1 cellular context compared by ENCODE assay signal in the genomic region with DNA sequence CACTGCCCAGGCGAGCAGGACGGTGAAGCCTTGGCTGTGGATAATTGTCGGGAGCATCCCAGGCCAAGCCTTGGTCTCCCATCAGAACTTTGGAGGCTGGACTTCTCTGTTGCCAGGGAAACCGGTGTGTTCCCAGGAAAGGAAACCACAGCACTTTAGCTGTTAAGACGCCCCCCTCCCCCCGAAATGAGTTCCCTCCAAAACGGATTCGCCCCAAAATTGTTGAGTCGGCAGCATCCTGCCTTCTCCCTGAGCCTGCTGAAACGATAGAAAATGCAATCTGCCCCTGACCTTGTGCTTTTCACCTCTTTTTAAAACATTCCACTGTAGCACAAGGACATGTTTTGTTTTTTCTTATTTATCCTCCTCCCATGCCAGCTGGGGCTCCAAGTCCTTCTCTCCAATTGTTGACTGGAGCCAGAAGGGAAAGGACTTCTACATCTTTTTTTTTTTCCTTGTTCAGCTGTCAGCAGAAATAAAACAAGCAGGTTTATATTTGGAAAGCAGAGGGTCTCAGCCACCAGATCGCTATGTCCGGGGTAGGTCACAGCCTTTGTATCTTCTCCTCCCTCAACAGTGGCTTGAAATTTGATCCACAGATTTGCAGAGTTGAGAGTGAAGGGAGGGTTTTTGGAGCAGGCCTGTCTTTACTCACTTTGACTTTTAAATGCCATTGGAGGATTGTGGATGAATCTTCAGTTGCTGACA.
TF ChIP-seq lines count a peak whose summit lies in the region.

No MANE protein-coding gene starts in this region.

TF ChIP-seq in IMR-90, 13 proteins besides CTCF, POLR2A, EP300 and RAD21:
- TF ChIP-seq, protein P1, sequence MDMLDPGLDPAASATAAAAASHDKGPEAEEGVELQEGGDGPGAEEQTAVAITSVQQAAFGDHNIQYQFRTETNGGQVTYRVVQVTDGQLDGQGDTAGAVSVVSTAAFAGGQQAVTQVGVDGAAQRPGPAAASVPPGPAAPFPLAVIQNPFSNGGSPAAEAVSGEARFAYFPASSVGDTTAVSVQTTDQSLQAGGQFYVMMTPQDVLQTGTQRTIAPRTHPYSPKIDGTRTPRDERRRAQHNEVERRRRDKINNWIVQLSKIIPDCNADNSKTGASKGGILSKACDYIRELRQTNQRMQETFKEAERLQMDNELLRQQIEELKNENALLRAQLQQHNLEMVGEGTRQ (IDR thresholded peaks at IDR 0.05; ENCODE audit: low read depth, low read length): no peak
- TF ChIP-seq NFE2L2 (IDR thresholded peaks at IDR 0.05; ENCODE audit: low read depth, low read length) (no peak), RCOR1 (IDR thresholded peaks at IDR 0.05; ENCODE audit: insufficient replicate concordance, low read length) (no peak), CHD1 (IDR thresholded peaks at IDR 0.05; ENCODE audit: low read depth, low read length) (no peak), MAZ (IDR thresholded peaks at IDR 0.05; ENCODE audit: borderline replicate concordance, low read depth, low read length) (no peak), MXI1 (IDR thresholded peaks at IDR 0.05; ENCODE audit: borderline replicate concordance, low read depth, low read length) (no peak), RFX5 (IDR thresholded peaks at IDR 0.05; ENCODE audit: low read depth, low read length) (no peak), MAFK (IDR thresholded peaks at IDR 0.05; ENCODE audit: low read depth, low read length) (no peak; the same call in 1 of the 2 replicates), BHLHE40 (IDR thresholded peaks at IDR 0.05; ENCODE audit: low read depth, low read length) (no peak), CEBPB (IDR thresholded peaks at IDR 0.05; ENCODE audit: low read depth, low read length) (no peak), FOS (IDR thresholded peaks at IDR 0.05; ENCODE audit: low read depth, low read length) (no peak), SMC3 (IDR thresholded peaks at IDR 0.05; ENCODE audit: low read depth, low read length) (no peak)
- TF ChIP-seq, protein P2, sequence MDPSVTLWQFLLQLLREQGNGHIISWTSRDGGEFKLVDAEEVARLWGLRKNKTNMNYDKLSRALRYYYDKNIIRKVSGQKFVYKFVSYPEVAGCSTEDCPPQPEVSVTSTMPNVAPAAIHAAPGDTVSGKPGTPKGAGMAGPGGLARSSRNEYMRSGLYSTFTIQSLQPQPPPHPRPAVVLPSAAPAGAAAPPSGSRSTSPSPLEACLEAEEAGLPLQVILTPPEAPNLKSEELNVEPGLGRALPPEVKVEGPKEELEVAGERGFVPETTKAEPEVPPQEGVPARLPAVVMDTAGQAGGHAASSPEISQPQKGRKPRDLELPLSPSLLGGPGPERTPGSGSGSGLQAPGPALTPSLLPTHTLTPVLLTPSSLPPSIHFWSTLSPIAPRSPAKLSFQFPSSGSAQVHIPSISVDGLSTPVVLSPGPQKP (IDR thresholded peaks at IDR 0.05; ENCODE audit: borderline replicate concordance, low read depth, low read length): no peak
